ENCODE assay signal across 8 cellular contexts in the genomic region with DNA sequence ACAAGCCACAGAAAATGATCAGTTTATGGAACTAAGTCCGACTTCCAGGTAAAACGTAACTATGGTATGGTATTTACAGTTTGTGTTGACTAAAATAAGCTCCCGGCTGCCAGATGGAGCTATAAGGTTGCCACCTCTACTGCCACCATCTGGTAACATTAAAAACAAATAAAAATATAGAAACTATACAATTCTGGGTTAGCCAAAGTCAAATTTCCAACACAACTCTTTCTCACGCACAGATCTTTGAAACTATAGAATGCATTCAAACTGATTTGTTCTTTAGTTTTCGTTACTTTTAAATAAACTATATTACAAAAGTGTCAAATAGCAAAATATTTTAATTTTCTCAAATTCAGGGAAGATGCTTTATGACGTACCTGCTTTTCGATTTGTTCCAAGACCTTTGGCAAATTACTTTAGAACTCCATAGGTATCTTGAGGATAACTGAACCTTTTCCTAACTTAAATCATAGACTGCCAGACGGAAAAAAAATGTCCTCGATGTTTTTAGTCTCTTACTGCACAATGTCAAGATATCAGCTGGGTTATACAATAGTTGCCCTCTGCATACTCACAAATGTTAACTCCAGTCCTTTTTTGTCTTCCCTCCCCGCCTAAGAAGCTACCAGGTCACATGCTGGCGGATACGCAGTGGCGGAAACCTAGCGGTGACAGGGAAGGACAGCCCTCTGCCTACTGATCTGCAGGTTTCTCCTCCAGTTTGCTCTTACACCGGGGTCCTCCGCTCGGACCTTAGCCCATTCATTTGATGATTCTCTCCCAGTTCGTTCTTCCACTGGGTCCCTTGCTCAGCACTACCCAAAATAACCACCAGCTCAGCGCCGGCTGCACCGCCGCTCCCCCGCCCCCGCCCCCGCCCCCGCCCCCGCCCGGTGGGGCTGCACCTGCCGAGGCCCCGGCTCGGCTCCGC. TPM values are rescaled to one million over a fixed set of nuclear protein-coding genes. Genes with fewer than 3 reads are reported as not detected.
A peak's percentile ranks its signal among the peaks of the same experiment; 100 is the strongest.
DNase-seq lines count a peak whose midpoint lies in the region; ATAC-seq and TF ChIP-seq lines count a peak whose summit lies in the region.

No MANE protein-coding gene starts in this region.

- no peaks in the 10 kb centered on the region for H4K20me1 ChIP-seq in IMR-90 (ENCODE audit: insufficient read depth, low read length)

- TF ChIP-seq CTCF in IMR-90 (conservative IDR thresholded peaks at IDR 0.05; ENCODE audit: low read depth, low read length) (peak; percentile 50), Panc1 (IDR thresholded peaks at IDR 0.05) (peak; percentile 68; the same call in 1 of the 2 replicates), fibroblast of mammary gland (conservative IDR thresholded peaks at IDR 0.05; ENCODE audit: control insufficient read depth, insufficient read depth, low read depth, low read length) (peak; percentile 49), natural killer cell (IDR thresholded peaks at IDR 0.05) (peak; percentile 58), stomach (IDR thresholded peaks at IDR 0.05) (peak in 4 of 7 experiments; percentile 6 to 35 (median 29))

- H2AFZ ChIP-seq in IMR-90 (replicated peaks; ENCODE audit: low read length, poor library complexity): peak overlapping the region; percentile 100

- TF ChIP-seq RAD21 in IMR-90 (IDR thresholded peaks at IDR 0.05; ENCODE audit: low read length): peak; percentile 41

- H3K9me3 ChIP-seq in IMR-90 (ENCODE audit: control insufficient read depth, insufficient read depth, low read length): no peaks in the 10 kb centered on the region
- no peaks in the 10 kb centered on the region for H3K9me3 ChIP-seq in Panc1 (ENCODE audit: control insufficient read depth, insufficient read depth, low read depth, low read length)
- H3K9me3 ChIP-seq in stomach: no peaks in the 10 kb centered on the region

- peaks cover 15 to 36% of the 10 kb centered on the region in 2 experiments; a peak in 3 of 4 replicates for H3K79me1 ChIP-seq in IMR-90 (ENCODE audit: low read depth in 1 of 2, low read length in 2 of 2)

- no peaks in the 10 kb centered on the region for H3K9me3 Mint-ChIP-seq in activated T-helper 1 cell treated with anti-CD3 and anti-CD28 coated beads, Interleukin-12 subunit alpha, Interleukin-12 subunit beta, Interleukin-2, Interleukin-4 antibody, amounts not matched to agents 30 ng/mL and 10 ng/mL and 1 ng/mL, durations not matched to agents 14 hours and 24 hours and 36 hours
- H3K9me3 Mint-ChIP-seq in natural killer cell: no peaks in the 10 kb centered on the region

- H3K14ac ChIP-seq in IMR-90 (replicated peaks; ENCODE audit: low read depth, low read length): peak overlapping the region; percentile 89

- H3K9me1 ChIP-seq in IMR-90 (ENCODE audit: insufficient read depth, low read length): peaks cover 8% of the 10 kb centered on the region; the same call in 1 of the 2 replicates

- in situ Hi-C loops in IMR-90 (cut with MboI; ENCODE audit: low sequenced_read_pairs): no loop called here
- in situ Hi-C loops in Panc1 (cut with HindIII; ENCODE audit: low pct_unique_long_range_greater_than_20kb, low sequenced_read_pairs): no loop called here

- peak overlapping the region in 1 of 2 experiments; percentile 61; a peak in 2 of 4 replicates for H4K8ac ChIP-seq in IMR-90 (ENCODE audit: low read depth in 2 of 2, low read length in 2 of 2)

- peak overlapping the region; percentile 5; the same call in 1 of the 2 replicates for H2BK120ac ChIP-seq in IMR-90 (ENCODE audit: low read depth, low read length)

- intact Hi-C loops in IMR-90 (cut with micrococcal nuclease) (loop anchor here (2.0 kb wide), 1 partner anchor 132 kb away; a partner anchor contains a TSS), Panc1 (cut with micrococcal nuclease; ENCODE audit: unreplicated experiment) (loop anchor here (2.0 to 5.0 kb wide), 2 partner anchors 138 to 191 kb away; a partner anchor contains a TSS), natural killer cell (cut with micrococcal nuclease) (loop anchor here (2.0 to 5.0 kb wide), 3 partner anchors 66 to 138 kb away; no protein-coding TSS in a partner anchor), stomach (cut with DNase I; ENCODE audit: low total_unique reads) (no loop called here)
- intact Hi-C loops in activated T-helper 1 cell treated with anti-CD3 and anti-CD28 coated beads, Interleukin-12 subunit alpha, Interleukin-12 subunit beta, Interleukin-2, Interleukin-4 antibody, amounts not matched to agents 30 ng/mL and 10 ng/mL and 1 ng/mL, durations not matched to agents 14 hours and 24 hours and 36 hours (cut with micrococcal nuclease): loop anchor here (1.0 to 5.0 kb wide), 3 partner anchors 192 to 346 kb away; a partner anchor contains a TSS

- H3K27me3 ChIP-seq in IMR-90 (ENCODE audit: control insufficient read depth, insufficient read depth, low read length) (no peaks in the 10 kb centered on the region), Panc1 (ENCODE audit: control insufficient read depth, insufficient read depth, low read length) (no peaks in the 10 kb centered on the region), stomach (no peaks in the 10 kb centered on the region)

- TF ChIP-seq EP300 in stomach (IDR thresholded peaks at IDR 0.05): no peak

- H4K5ac ChIP-seq in IMR-90 (ENCODE audit: low read depth, low read length): no peak overlapping the region

- peak overlapping the region; percentile 89 for H3K27ac Mint-ChIP-seq in activated T-helper 1 cell treated with anti-CD3 and anti-CD28 coated beads, Interleukin-12 subunit alpha, Interleukin-12 subunit beta, Interleukin-2, Interleukin-4 antibody, amounts not matched to agents 30 ng/mL and 10 ng/mL and 1 ng/mL, durations not matched to agents 14 hours and 24 hours and 36 hours
- H3K27ac Mint-ChIP-seq in natural killer cell: peak overlapping the region; percentile 94 to 98

- no peak overlapping the region for H3K18ac ChIP-seq in IMR-90 (ENCODE audit: low read depth, low read length)

- H3K4me3 Mint-ChIP-seq in activated T-helper 1 cell treated with anti-CD3 and anti-CD28 coated beads, Interleukin-12 subunit alpha, Interleukin-12 subunit beta, Interleukin-2, Interleukin-4 antibody, amounts not matched to agents 30 ng/mL and 10 ng/mL and 1 ng/mL, durations not matched to agents 14 hours and 24 hours and 36 hours: peak overlapping the region; percentile 88
- peak overlapping the region; percentile 92 for H3K4me3 Mint-ChIP-seq in natural killer cell

- H3K36me3 Mint-ChIP-seq in activated T-helper 1 cell treated with anti-CD3 and anti-CD28 coated beads, Interleukin-12 subunit alpha, Interleukin-12 subunit beta, Interleukin-2, Interleukin-4 antibody, amounts not matched to agents 30 ng/mL and 10 ng/mL and 1 ng/mL, durations not matched to agents 14 hours and 24 hours and 36 hours (ENCODE audit: low read depth): peaks cover 7% of the 10 kb centered on the region
- no peaks in the 10 kb centered on the region for H3K36me3 Mint-ChIP-seq in natural killer cell

- H4K91ac ChIP-seq in IMR-90 (ENCODE audit: insufficient read depth, low read depth, low read length): no peak overlapping the region

- peak overlapping the region; percentile 87 for H2AK9ac ChIP-seq in IMR-90 (replicated peaks; ENCODE audit: low read depth, low read length, poor library complexity)

- no peak overlapping the region for H2BK15ac ChIP-seq in IMR-90 (ENCODE audit: low read depth, low read length)

- 5% methylated on average over 3 of the region's 32 CpGs; no CpG with 5 or more reads in 1 of the 2 experiments for WGBS in IMR-90 (ENCODE audit: extremely low coverage in 2 of 2, insufficient read length in 1 of 2), 2 experiments
- 1 to 3% (median 3%) methylated on average over 18 to 32 of the region's 32 CpGs for WGBS in stomach, 5 donors

- H3K4me3 ChIP-seq in IMR-90 (ENCODE audit: insufficient read depth, low read depth, low read length) (peak overlapping the region; percentile 78), Panc1 (ENCODE audit: low read depth in 2 of 2, low read length in 2 of 2) (peak overlapping the region; percentile 73 to 98), fibroblast of mammary gland (ENCODE audit: control insufficient read depth, low read depth, low read length) (peak overlapping the region; percentile 94), stomach (peak overlapping the region; percentile 75 to 100 (median 96))

- no peaks in the 10 kb centered on the region for H3K27me3 Mint-ChIP-seq in activated T-helper 1 cell treated with anti-CD3 and anti-CD28 coated beads, Interleukin-12 subunit alpha, Interleukin-12 subunit beta, Interleukin-2, Interleukin-4 antibody, amounts not matched to agents 30 ng/mL and 10 ng/mL and 1 ng/mL, durations not matched to agents 14 hours and 24 hours and 36 hours (ENCODE audit: insufficient read depth)
- H3K27me3 Mint-ChIP-seq in natural killer cell (ENCODE audit: low read depth in 2 of 2): no peaks in the 10 kb centered on the region

- H2AK5ac ChIP-seq in IMR-90 (ENCODE audit: low read depth, low read length): peak overlapping the region; percentile 9; the same call in 1 of the 2 replicates

- DNase-seq in DMS153 treated with DMSO at 0.1 percent for 48 hours (lab: John Stamatoyannopoulos, UW; ENCODE audit: unreplicated experiment): peak; percentile 74
- peak; percentile 41 for DNase-seq in IMR-90
- DNase-seq in Panc1 (ENCODE audit: low read depth, low spot score): peak; percentile 75
- DNase-seq in activated T-helper 1 cell treated with anti-CD3 and anti-CD28 coated beads, Interleukin-12 subunit alpha, Interleukin-12 subunit beta, Interleukin-2, Interleukin-4 antibody, amounts not matched to agents 30 ng/mL and 10 ng/mL and 1 ng/mL, durations not matched to agents 14 hours and 24 hours and 36 hours (ENCODE audit: low spot score): peak; percentile 68
- peak; percentile 52 for DNase-seq in fibroblast of mammary gland (ENCODE audit: low read depth)
- DNase-seq in natural killer cell: peak; percentile 57
- peak; percentile 54 for DNase-seq in stomach

- no peak overlapping the region for H2BK20ac ChIP-seq in IMR-90 (ENCODE audit: low read depth, low read length)

- H3K9ac ChIP-seq in IMR-90 (ENCODE audit: low read depth, low read length): peak overlapping the region; percentile 63

- peaks cover 25% of the 10 kb centered on the region for H3K4me1 Mint-ChIP-seq in activated T-helper 1 cell treated with anti-CD3 and anti-CD28 coated beads, Interleukin-12 subunit alpha, Interleukin-12 subunit beta, Interleukin-2, Interleukin-4 antibody, amounts not matched to agents 30 ng/mL and 10 ng/mL and 1 ng/mL, durations not matched to agents 14 hours and 24 hours and 36 hours (ENCODE audit: low read depth)
- peaks cover 42 to 46% of the 10 kb centered on the region in 2 donors for H3K4me1 Mint-ChIP-seq in natural killer cell

- POLR2A ChIA-PET in IMR-90 (lab: Charles Lee; ENCODE audit: unreplicated experiment) (interaction anchor here (0.6 to 1.1 kb wide), 3 partner anchors 11 to 192 kb away, joined by 3 read pairs; a partner anchor contains a TSS), Panc1 (lab: Charles Lee) (interaction anchor here (0.5 to 2.3 kb wide), 10 partner anchors 8 to 211 kb away, joined by 3 to 8 read pairs (median 4); no protein-coding TSS in a partner anchor)

- ATAC-seq in GM21529 (IDR thresholded peaks at IDR 0.05; ENCODE audit: unreplicated experiment) (peak; percentile 42), IMR-90 (ENCODE audit: low read depth) (peak; percentile 31), Panc1 (peak; percentile 62), natural killer cell (peak; percentile 37 to 55 (median 44))

- no peak overlapping the region for H2BK5ac ChIP-seq in IMR-90 (ENCODE audit: low read depth, low read length, poor library complexity, severe bottlenecking)

- peak overlapping the region; percentile 67 for H3K4ac ChIP-seq in IMR-90 (ENCODE audit: low read depth, low read length)

- H3K36me3 ChIP-seq in IMR-90 (ENCODE audit: control insufficient read depth, insufficient read depth, low read length): 0 out of 2 replicates have a peak, but pooled peaks cover 2% of the 10 kb centered on the region
- no peaks in the 10 kb centered on the region for H3K36me3 ChIP-seq in Panc1 (ENCODE audit: control insufficient read depth, insufficient read depth, low read length)
- peaks cover 4 to 19% (median 11%) of the 10 kb centered on the region in 4 donors for H3K36me3 ChIP-seq in stomach

- H3K27ac ChIP-seq in IMR-90 (ENCODE audit: insufficient read depth, low read length): peak overlapping the region; percentile 13; the same call in 1 of the 2 replicates
- H3K27ac ChIP-seq in Panc1 (ENCODE audit: low read length): peak overlapping the region; percentile 56
- peak overlapping the region; percentile 92 to 98 (median 98) for H3K27ac ChIP-seq in stomach

- peak overlapping the region; percentile 86 for H3K4me2 ChIP-seq in IMR-90 (ENCODE audit: low read depth, low read length)

- CTCF ChIA-PET in IMR-90 (lab: Yijun Ruan, JAX) (interaction anchor here (0.7 to 1.5 kb wide), 4 partner anchors 20 to 191 kb away, joined by 3 to 7 read pairs (median 4); a partner anchor contains a TSS), Panc1 (lab: Charles Lee) (interaction anchor here (0.6 to 1.4 kb wide), 10 partner anchors 9 to 364 kb away, joined by 3 to 11 read pairs (median 4); a partner anchor contains a TSS)

- TF ChIP-seq POLR2A in IMR-90 (IDR thresholded peaks at IDR 0.05; ENCODE audit: low read depth, low read length) (no peak), stomach (IDR thresholded peaks at IDR 0.05) (no peak)

- dilution Hi-C loops in IMR-90 (cut with HindIII; ENCODE audit: low sequenced_read_pairs, unreplicated experiment): no loop called here

- H3K56ac ChIP-seq in IMR-90 (ENCODE audit: extremely low read depth, insufficient read depth, low read length): no peak overlapping the region

- BruUV-seq in IMR-90 (replicated peaks; lab: Mats Ljungman, UMichigan) (no TSS peak), Panc1 (replicated peaks; lab: Mats Ljungman, UMichigan) (no TSS peak)

- H3K23ac ChIP-seq in IMR-90 (ENCODE audit: low read depth, low read length): peak overlapping the region; percentile 92

- peaks cover 5% of the 10 kb centered on the region for H3K4me1 ChIP-seq in IMR-90 (ENCODE audit: control insufficient read depth, insufficient read depth, low read length)
- peaks cover 21% of the 10 kb centered on the region for H3K4me1 ChIP-seq in Panc1 (ENCODE audit: control insufficient read depth, insufficient read depth, low read length)
- H3K4me1 ChIP-seq in stomach: peaks cover 7 to 32% (median 22%) of the 10 kb centered on the region in 4 donors

RNA-seq across cellular contexts. Expression of a gene that starts 0.9 kb away (rescaled TPM):
- total RNA-seq in IMR-90 (2012; rRNA removed) (27.2 and 37.5 TPM in 2 replicates), Panc1 (2021; ENCODE audit: unreplicated experiment) (20.6 TPM), natural killer cell (10 to 100 TPM in 1 of 3 donors, 1 to 10 TPM in 2; 8.5 to 13.8 (median 9.1) TPM), stomach (10 to 100 TPM in 4 of 5 donors, 1 to 10 TPM in 1; 2.6 to 53.4 (median 14.3) TPM)
- polyA plus RNA-seq in IMR-90 (2012; rRNA removed) (18.7 and 20.8 TPM in 2 replicates), stomach (1 to 10 TPM; 2.3 to 5.5 (median 3.0) TPM)
- 7.6 and 12.2 TPM in 2 replicates for polyA plus RNA-seq in IMR-90 (2012; cell fraction: cytosol; rRNA removed)
- 4.0 and 9.1 TPM in 2 replicates for polyA plus RNA-seq in IMR-90 (2012; cell fraction: nucleus; rRNA removed; ENCODE audit: low replicate concordance)
- 11.1 TPM for polyA plus RNA-seq in Panc1 (2012; ENCODE audit: insufficient read length)
- 4.5 and 5.1 TPM in 2 replicates for total RNA-seq in activated T-helper 1 cell treated with anti-CD3 and anti-CD28 coated beads, Interleukin-12 subunit alpha, Interleukin-12 subunit beta, Interleukin-2, Interleukin-4 antibody, amounts not matched to agents 30 ng/mL and 10 ng/mL and 1 ng/mL, durations not matched to agents 14 hours and 24 hours and 36 hours

RNA-seq across cellular contexts. Expression of a gene that starts 43.1 kb away (rescaled TPM):
- total RNA-seq in IMR-90 (2012; rRNA removed): 5.0 and 7.2 TPM in 2 replicates
- 2.6 and 3.6 TPM in 2 replicates for polyA plus RNA-seq in IMR-90 (2012; rRNA removed)
- polyA plus RNA-seq in IMR-90 (2012; cell fraction: cytosol; rRNA removed): 0.88 and 1.2 TPM in 2 replicates
- polyA plus RNA-seq in IMR-90 (2012; cell fraction: nucleus; rRNA removed; ENCODE audit: low replicate concordance): 0.77 and 3.6 TPM in 2 replicates
- total RNA-seq in Panc1 (2021; ENCODE audit: unreplicated experiment): 46.1 TPM
- polyA plus RNA-seq in Panc1 (2012; ENCODE audit: insufficient read length): 14.5 TPM
- 27.1 and 29.3 TPM in 2 replicates for total RNA-seq in activated T-helper 1 cell treated with anti-CD3 and anti-CD28 coated beads, Interleukin-12 subunit alpha, Interleukin-12 subunit beta, Interleukin-2, Interleukin-4 antibody, amounts not matched to agents 30 ng/mL and 10 ng/mL and 1 ng/mL, durations not matched to agents 14 hours and 24 hours and 36 hours
- total RNA-seq in natural killer cell: under 1 TPM; 0.24 to 0.88 (median 0.83) TPM
- total RNA-seq in stomach: 10 to 100 TPM in 1 of 5 donors, 1 to 10 TPM in 2, under 1 TPM in 2; 0.58 to 19.6 (median 1.4) TPM
- polyA plus RNA-seq in stomach: 1 to 10 TPM in 1 of 3 donors, under 1 TPM in 2; 0.19 to 3.5 (median 0.31) TPM

Comparison
In these comparisons a context has a peak if more than half of its experiments do, and no peak if none do; other contexts are left out.
1. Peak in every context shown above with its lines: DNase-seq, ATAC-seq, H3K4me3 ChIP-seq and H3K27ac ChIP-seq.
2. H3K27ac ChIP-seq: peak in every context shown above with its lines; median percentile 98 in stomach; 56 in Panc1; 13 in IMR-90.